In genomic region chr15:78201281-78202190, GRCh38 we compare ENCODE assay signal across 2 cellular contexts.
TF ChIP-seq lines count a peak whose summit lies in the region.

No MANE protein-coding gene starts in this region.

TF ChIP-seq in HepG2, 621 proteins besides CTCF, POLR2A, EP300 and RAD21:
- TF ChIP-seq ZNF263 (CRISPR knock-in tag; IDR thresholded peaks at IDR 0.05) (peak; percentile 88), ZFP90 (CRISPR knock-in tag; IDR thresholded peaks at IDR 0.05; ENCODE audit: borderline replicate concordance) (no peak)

TF ChIP-seq in K562, 482 proteins besides CTCF, POLR2A, EP300 and RAD21:
- TF ChIP-seq SMAD1 (IDR thresholded peaks at IDR 0.05; ENCODE audit: low read depth, low read length, partially characterized antibody) (no peak), ZNF263 (CRISPR knock-in tag; IDR thresholded peaks at IDR 0.05; ENCODE audit: borderline replicate concordance) (peak; percentile 85)
TF ChIP-seq in K562: peak in this region for 1.
